Comparison of ENCODE assay signal across 1 cellular context in the genomic region with DNA sequence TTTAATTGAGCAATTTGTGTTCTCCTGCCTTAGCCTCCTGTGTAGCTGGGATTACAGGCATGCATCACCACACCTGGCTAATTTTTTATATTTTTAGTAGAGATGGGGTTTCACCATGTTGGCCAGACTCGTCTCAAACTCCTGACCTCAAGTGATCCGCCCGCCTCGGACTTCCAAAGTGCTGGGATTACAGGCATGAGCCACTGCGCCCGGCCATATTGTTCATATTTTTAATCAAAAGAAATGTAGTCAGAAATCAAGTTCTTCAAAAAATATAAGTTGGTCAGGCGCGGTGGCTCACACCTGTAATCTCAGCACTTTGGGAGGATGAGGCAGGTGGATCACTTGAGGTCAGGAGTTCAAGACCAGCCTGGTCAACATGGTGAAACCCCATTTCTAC. TPM values are rescaled to one million over a fixed set of nuclear protein-coding genes. Genes with fewer than 3 reads are reported as not detected.
"Had no signal": no experiment of that assay in that cellular context is flagged by ENCODE, and none has a peak within 500 bp of the region (broad histone marks: within the 10 kb centered on the region; RNA-seq: fewer than 3 reads in every experiment).

No MANE protein-coding gene starts in this region.

RNA-seq across cellular contexts. Expression of a gene that starts 47.6 kb away (rescaled TPM):
- total RNA-seq: kidney epithelial cell had no signal
